Comparison of ENCODE assay signal across 26 cellular contexts in the genomic region with DNA sequence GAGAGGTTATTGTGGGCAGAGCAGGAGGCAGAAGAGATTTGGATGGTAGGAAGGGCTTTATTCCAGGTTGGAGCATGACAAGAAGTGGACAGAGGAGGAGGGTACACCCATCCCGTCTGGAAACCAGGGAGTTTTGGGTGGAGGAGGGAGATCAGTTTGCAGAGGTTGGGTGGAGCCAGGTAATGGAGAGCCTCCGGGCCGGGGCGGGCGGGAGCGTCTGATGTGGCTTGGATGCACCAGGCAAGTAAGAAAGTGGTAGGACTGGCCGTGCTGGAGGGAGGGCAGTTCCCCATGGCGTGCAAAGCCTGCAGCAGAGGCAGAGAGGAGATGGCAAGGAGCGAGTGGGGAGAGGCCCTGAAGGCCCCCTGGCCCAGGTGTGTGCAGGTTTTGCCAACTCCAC. TPM values are rescaled to one million over a fixed set of nuclear protein-coding genes. Genes with fewer than 3 reads are reported as not detected.
DNase-seq lines count a peak whose midpoint lies in the region; ATAC-seq, FAIRE-seq and TF ChIP-seq lines count a peak whose summit lies in the region.
"Had no signal": no experiment of that assay in that cellular context is flagged by ENCODE, and none has a peak within 500 bp of the region (broad histone marks: within the 10 kb centered on the region; RNA-seq: fewer than 3 reads in every experiment).

No MANE protein-coding gene starts in this region.

- no peak overlapping the region for H3K27ac ChIP-seq in HEK293 (ENCODE audit: extremely low read depth, low read depth, low read length)
- H3K27ac ChIP-seq in astrocyte (ENCODE audit: low read depth, low read length): no peak overlapping the region
- H3K27ac ChIP-seq: GM23248, left ventricle myocardium inferior, right lobe of liver had no signal

- no peak overlapping the region for H3K4me3 ChIP-seq in Caco-2 (ENCODE audit: low read depth, low read length)
- no peak overlapping the region for H3K4me3 ChIP-seq in HEK293 (ENCODE audit: low read depth, low read length)
- no peak overlapping the region for H3K4me3 ChIP-seq in astrocyte (ENCODE audit: insufficient read depth, low read depth, low read length)
- no peak overlapping the region for H3K4me3 ChIP-seq in mucosa of stomach (ENCODE audit: low read length)
- H3K4me3 ChIP-seq: GM23248, left ventricle myocardium inferior, MG63, right lobe of liver had no signal

- peaks cover 10% of the 10 kb centered on the region for H3K36me3 ChIP-seq in Caco-2 (ENCODE audit: control insufficient read depth, insufficient read depth, low read length)
- H3K36me3 ChIP-seq in HEK293 (ENCODE audit: control insufficient read depth in 2 of 2, insufficient read depth in 1 of 2, low read length in 2 of 2): peaks cover 95 to 97% of the 10 kb centered on the region in 2 experiments
- peaks cover 27% of the 10 kb centered on the region for H3K36me3 ChIP-seq in astrocyte (ENCODE audit: insufficient read depth, low read length)
- peaks cover 25% of the 10 kb centered on the region for H3K36me3 ChIP-seq in mucosa of stomach (ENCODE audit: control insufficient read depth, insufficient read depth, low read length)

- H4K20me1 ChIP-seq in astrocyte (ENCODE audit: insufficient read depth, low read length): peaks cover 48% of the 10 kb centered on the region

- H3K4me1 Mint-ChIP-seq in Caco-2 (ENCODE audit: low read depth, unreplicated experiment) (no peaks in the 10 kb centered on the region), astrocyte (ENCODE audit: low read depth, unreplicated experiment) (no peaks in the 10 kb centered on the region)
- H3K4me1 Mint-ChIP-seq: nephron had no signal

- H3K4me3 Mint-ChIP-seq in Caco-2 (ENCODE audit: unreplicated experiment): peak overlapping the region; percentile 12
- H3K4me3 Mint-ChIP-seq in astrocyte (ENCODE audit: unreplicated experiment): no peak overlapping the region
- H3K4me3 Mint-ChIP-seq: nephron had no signal

- H3K27me3 Mint-ChIP-seq in Caco-2 (ENCODE audit: insufficient read depth, unreplicated experiment) (no peaks in the 10 kb centered on the region), astrocyte (ENCODE audit: low read depth, unreplicated experiment) (no peaks in the 10 kb centered on the region)

- intact Hi-C loops in Caco-2 (cut with micrococcal nuclease; ENCODE audit: unreplicated experiment): no loop called here

- FAIRE-seq in astrocyte (lab: Jason Lieb, UNC) (no peak), frontal cortex (lab: Jason Lieb, UNC) (no peak)

- H3K36me3 Mint-ChIP-seq in Caco-2 (ENCODE audit: insufficient read depth, unreplicated experiment): peaks cover 82% of the 10 kb centered on the region
- peaks cover 21% of the 10 kb centered on the region for H3K36me3 Mint-ChIP-seq in astrocyte (ENCODE audit: low read depth, unreplicated experiment)

- TF ChIP-seq CTCF in Caco-2 (IDR thresholded peaks at IDR 0.05; ENCODE audit: insufficient read depth in 1 of 2, low read depth in 1 of 2, low read length in 1 of 2, severe bottlenecking in 1 of 2, unreplicated experiment in 1 of 2): no peak
- no peak for TF ChIP-seq CTCF in HEK293 (tag by site-specific recombination; IDR thresholded peaks at IDR 0.05)
- no peak for TF ChIP-seq CTCF in astrocyte (IDR thresholded peaks at IDR 0.05; ENCODE audit: insufficient read depth, low read depth, low read length)

- no peak for DNase-seq in Caco-2
- DNase-seq in astrocyte (ENCODE audit: low read depth): no peak
- no peak for DNase-seq in germinal center (ENCODE audit: low spot score)
- no peak for DNase-seq in frontal cortex (ENCODE audit: low spot score in 2 of 2)
- DNase-seq: activated CD4-positive, alpha-beta T cell treated with anti-CD3 and anti-CD28 coated beads, Interleukin-2, amount 50 U/mL, for 4 hours; activated CD4-positive, CD25-positive, alpha-beta regulatory T cell; activated naive CD4-positive, alpha-beta T cell; DMS 273 treated with DMSO at 0.1 percent for 48 hours; foreskin fibroblast; GM23248; hypothalamus; left ventricle myocardium inferior; MG63; NCI-H1417 treated with DMSO at 0.1 percent for 48 hours; NCI-H2107; NCI-H446; NCI-H82; right lobe of liver; Right ventricle myocardium superior; stimulated activated CD4-positive, alpha-beta T cell treated with anti-CD3 and anti-CD28 coated beads, Interleukin-12 subunit alpha, Interleukin-12 subunit beta, amount 100 ng/mL, for 4 hours; stimulated activated CD4-positive, alpha-beta T cell treated with anti-CD3 and anti-CD28 coated beads, Interleukin-4, amount 100 ng/mL, for 24 hours; stimulated activated naive CD8-positive, alpha-beta T cell treated with anti-CD3 and anti-CD28 coated beads, Interleukin-15, Interleukin-2, amounts not matched to agents 100 U/mL and 50 U/mL, for 24 hours had no signal

- H3K9me3 ChIP-seq in Caco-2 (no peaks in the 10 kb centered on the region), HEK293 (ENCODE audit: control insufficient read depth, insufficient read depth, low read depth, low read length) (no peaks in the 10 kb centered on the region), astrocyte (ENCODE audit: insufficient read depth, low read depth, low read length) (no peaks in the 10 kb centered on the region), mucosa of stomach (ENCODE audit: control insufficient read depth, low read length) (no peaks in the 10 kb centered on the region)
- H3K9me3 ChIP-seq: left ventricle myocardium inferior, MG63, right lobe of liver had no signal

- no peaks in the 10 kb centered on the region for H3K79me2 ChIP-seq in astrocyte (ENCODE audit: insufficient read depth, low read length)

- H3K9me3 Mint-ChIP-seq in Caco-2 (ENCODE audit: unreplicated experiment): no peaks in the 10 kb centered on the region
- no peaks in the 10 kb centered on the region for H3K9me3 Mint-ChIP-seq in astrocyte (ENCODE audit: unreplicated experiment)
- H3K9me3 Mint-ChIP-seq: nephron had no signal

- no peak for ATAC-seq in GM21529 (IDR thresholded peaks at IDR 0.05; ENCODE audit: unreplicated experiment)
- ATAC-seq: right lobe of liver; stimulated activated naive CD8-positive, alpha-beta T cell treated with anti-CD3 and anti-CD28 coated beads, Interleukin-15, Interleukin-2, amounts not matched to agents 100 U/mL and 50 U/mL, for 24 hours had no signal

- POLR2A ChIA-PET in Caco-2 (lab: Charles Lee) (interaction anchor here (1.7 kb wide), 1 partner anchor 9 kb away, joined by 7 read pairs; no protein-coding TSS in a partner anchor), HEK293 (lab: Yijun Ruan, JAX) (interaction anchor here (2.0 to 13.6 kb wide), 2 partner anchors 6 to 17 kb away, joined by 7 to 204 read pairs; a partner anchor contains a TSS)

- no peak overlapping the region for H2AFZ ChIP-seq in astrocyte (ENCODE audit: low read depth, low read length)
- H2AFZ ChIP-seq: GM23248 had no signal

- BruUV-seq in Caco-2 (replicated peaks; lab: Mats Ljungman, UMichigan): no TSS peak

- no peak overlapping the region for H3K27ac Mint-ChIP-seq in Caco-2 (ENCODE audit: unreplicated experiment)
- peak overlapping the region; percentile 80 for H3K27ac Mint-ChIP-seq in astrocyte (ENCODE audit: unreplicated experiment)
- H3K27ac Mint-ChIP-seq: nephron had no signal

- H3K27me3 ChIP-seq in Caco-2 (replicated peaks; ENCODE audit: control insufficient read depth, insufficient read depth, low read length): no peaks in the 10 kb centered on the region
- H3K27me3 ChIP-seq in astrocyte (ENCODE audit: insufficient read depth, low read length): no peaks in the 10 kb centered on the region
- no peaks in the 10 kb centered on the region for H3K27me3 ChIP-seq in mucosa of stomach (ENCODE audit: control insufficient read depth, insufficient read depth, low read length)
- H3K27me3 ChIP-seq: MG63, right lobe of liver had no signal

- CTCF ChIA-PET in Caco-2 (lab: Charles Lee) (no interaction called here), HEK293 (lab: Yijun Ruan, JAX) (interaction anchor here (1.3 kb wide), 1 partner anchor 10 kb away, joined by 4 read pairs; no protein-coding TSS in a partner anchor)

- no peaks in the 10 kb centered on the region for H3K4me1 ChIP-seq in Caco-2
- H3K4me1 ChIP-seq in HEK293 (ENCODE audit: control insufficient read depth, insufficient read depth, low read length): no peaks in the 10 kb centered on the region
- no peaks in the 10 kb centered on the region for H3K4me1 ChIP-seq in astrocyte (ENCODE audit: insufficient read depth, low read length)
- peaks cover 9% of the 10 kb centered on the region for H3K4me1 ChIP-seq in mucosa of stomach (ENCODE audit: control insufficient read depth, insufficient read depth, low read length)
- H3K4me1 ChIP-seq: left ventricle myocardium inferior, right lobe of liver had no signal

- no peak overlapping the region for H3K9ac ChIP-seq in astrocyte (ENCODE audit: low read length)
- peak overlapping the region; percentile 39 for H3K9ac ChIP-seq in mucosa of stomach (ENCODE audit: low read length)
- H3K9ac ChIP-seq: GM23248 had no signal

- H3K4me2 ChIP-seq in astrocyte (ENCODE audit: low read length): no peak overlapping the region

TF ChIP-seq in HEK293, 187 proteins besides CTCF, POLR2A, EP300 and RAD21 (continues in another document):
- TF ChIP-seq ZNF561 (tag by site-specific recombination; IDR thresholded peaks at IDR 0.05; ENCODE audit: borderline replicate concordance): no peak
- TF ChIP-seq, protein P1, sequence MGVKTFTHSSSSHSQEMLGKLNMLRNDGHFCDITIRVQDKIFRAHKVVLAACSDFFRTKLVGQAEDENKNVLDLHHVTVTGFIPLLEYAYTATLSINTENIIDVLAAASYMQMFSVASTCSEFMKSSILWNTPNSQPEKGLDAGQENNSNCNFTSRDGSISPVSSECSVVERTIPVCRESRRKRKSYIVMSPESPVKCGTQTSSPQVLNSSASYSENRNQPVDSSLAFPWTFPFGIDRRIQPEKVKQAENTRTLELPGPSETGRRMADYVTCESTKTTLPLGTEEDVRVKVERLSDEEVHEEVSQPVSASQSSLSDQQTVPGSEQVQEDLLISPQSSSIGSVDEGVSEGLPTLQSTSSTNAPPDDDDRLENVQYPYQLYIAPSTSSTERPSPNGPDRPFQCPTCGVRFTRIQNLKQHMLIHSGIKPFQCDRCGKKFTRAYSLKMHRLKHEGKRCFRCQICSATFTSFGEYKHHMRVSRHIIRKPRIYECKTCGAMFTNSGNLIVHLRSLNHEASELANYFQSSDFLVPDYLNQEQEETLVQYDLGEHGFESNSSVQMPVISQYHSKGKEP (tag by site-specific recombination; IDR thresholded peaks at IDR 0.05): no peak
- TF ChIP-seq ZNF658 (tag by site-specific recombination; IDR thresholded peaks at IDR 0.05): no peak
- TF ChIP-seq ZNF292 (tag by site-specific recombination; IDR thresholded peaks at IDR 0.05; ENCODE audit: borderline replicate concordance, low read depth): no peak
- no peak for TF ChIP-seq MZF1 (tag by site-specific recombination; IDR thresholded peaks at IDR 0.05; ENCODE audit: borderline replicate concordance)

RNA-seq across cellular contexts. Expression of a gene that starts 10.9 kb away (rescaled TPM):
- total RNA-seq in Caco-2 (2022) (10.1 and 11.3 TPM in 2 replicates), astrocyte (2.0 and 2.4 TPM in 2 replicates), frontal cortex (2.9 TPM)

RNA-seq across cellular contexts. Expression of a gene that starts 13.6 kb away (rescaled TPM):
- total RNA-seq in Caco-2 (2022) (54.2 and 62.6 TPM in 2 replicates), astrocyte (28.7 and 29.0 TPM in 2 replicates), frontal cortex (3.7 TPM)

RNA-seq across cellular contexts. Expression of a gene that starts 13.9 kb away (rescaled TPM):
- total RNA-seq in Caco-2 (2022) (21.3 and 24.6 TPM in 2 replicates), astrocyte (15.7 and 16.6 TPM in 2 replicates), frontal cortex (9.4 TPM)

RNA-seq across cellular contexts. Expression of a gene that starts 14.1 kb away (rescaled TPM):
- 70.2 and 70.5 TPM in 2 replicates for total RNA-seq in Caco-2 (2022)
- 97.5 and 100 TPM in 2 replicates for total RNA-seq in astrocyte
- total RNA-seq in frontal cortex: 5.7 TPM

RNA-seq across cellular contexts. Expression of a gene that starts 17.0 kb away (rescaled TPM):
- total RNA-seq in Caco-2 (2022): 8.1 and 10.2 TPM in 2 replicates
- 12.7 and 15.6 TPM in 2 replicates for total RNA-seq in astrocyte
- 9.0 TPM for total RNA-seq in frontal cortex
